Comparison of ENCODE assay signal across 8 cellular contexts in the genomic region with DNA sequence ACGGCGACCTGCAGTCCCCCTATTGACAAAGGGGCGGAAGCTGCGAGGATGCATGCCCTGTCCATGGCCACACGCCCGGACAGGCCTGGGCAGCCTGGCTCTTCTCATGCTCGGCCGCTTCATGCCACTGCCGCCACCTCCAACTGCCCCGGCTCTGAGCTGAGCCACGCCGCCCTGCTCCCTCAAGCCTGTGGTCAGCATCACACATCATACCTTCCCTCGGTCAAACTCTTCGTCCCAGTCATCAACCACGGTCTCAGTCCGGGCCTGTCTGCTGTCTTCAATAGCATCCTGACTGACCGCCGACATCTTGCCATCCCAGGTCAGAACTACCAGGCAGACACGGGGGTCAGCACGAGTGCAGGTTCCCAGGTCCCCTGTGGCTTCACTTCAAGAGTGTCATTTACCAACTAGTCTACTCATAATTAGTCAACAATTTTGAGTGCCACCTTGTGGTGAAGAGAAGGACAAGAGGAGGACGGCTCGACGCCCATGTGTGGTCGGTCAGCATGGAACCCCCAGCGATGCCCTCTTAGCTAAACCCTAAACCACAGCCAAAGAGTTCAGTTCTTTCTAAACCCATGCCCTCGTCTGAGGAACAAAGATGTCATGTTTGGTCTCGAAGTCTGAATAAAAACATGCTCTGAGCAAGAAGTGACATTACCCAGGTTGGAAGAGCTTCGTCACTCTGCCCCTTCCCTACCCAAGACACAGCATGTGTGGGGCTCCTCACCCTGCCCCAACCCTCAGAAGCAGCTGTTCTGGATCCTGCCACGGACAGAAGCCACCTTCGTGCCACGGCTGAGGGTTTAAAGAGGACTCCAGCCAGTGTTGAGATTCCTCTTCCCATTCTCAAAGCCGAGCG. TPM values are rescaled to one million over a fixed set of nuclear protein-coding genes. Genes with fewer than 3 reads are reported as not detected.
DNase-seq lines count a peak whose midpoint lies in the region; ATAC-seq and TF ChIP-seq lines count a peak whose summit lies in the region.

No MANE protein-coding gene starts in this region.

- no peaks in the 10 kb centered on the region for H3K27me3 ChIP-seq in psoas muscle (ENCODE audit: insufficient read depth in 3 of 3, low read length in 2 of 3)

- H3K27ac ChIP-seq in psoas muscle, result peak overlapping the region; percentile 54

- peaks cover 26% of the 10 kb centered on the region for H3K4me1 Mint-ChIP-seq in T-helper 1 cell treated with Interleukin-12 subunit alpha and Interleukin-12 subunit beta and Interleukin-4 antibody, amounts not matched to agents 30 μg/mL and 1 μg/mL, for 36 hours (ENCODE audit: low read depth)

- peak overlapping the region; percentile 25 for H3K4me3 Mint-ChIP-seq in T-helper 1 cell treated with Interleukin-12 subunit alpha and Interleukin-12 subunit beta and Interleukin-4 antibody, amounts not matched to agents 30 μg/mL and 1 μg/mL, for 36 hours

- no peak overlapping the region for H3K4me3 ChIP-seq in psoas muscle

- peaks cover 63% of the 10 kb centered on the region for H3K36me3 Mint-ChIP-seq in T-helper 1 cell treated with Interleukin-12 subunit alpha and Interleukin-12 subunit beta and Interleukin-4 antibody, amounts not matched to agents 30 μg/mL and 1 μg/mL, for 36 hours (ENCODE audit: low read depth)

- no peaks in the 10 kb centered on the region for H3K9me3 ChIP-seq in psoas muscle

- in situ Hi-C loops in ACHN (cut with HindIII; ENCODE audit: low pct_ligation_motif_present, low pct_unique_long_range_greater_than_20kb, low sequenced_read_pairs), result no loop called here

- peak overlapping the region; percentile 79 for H3K27ac Mint-ChIP-seq in T-helper 1 cell treated with Interleukin-12 subunit alpha and Interleukin-12 subunit beta and Interleukin-4 antibody, amounts not matched to agents 30 μg/mL and 1 μg/mL, for 36 hours

- 67 to 76% (median 69%) methylated on average over 33 of the region's 33 CpGs for WGBS in psoas muscle, 3 donors

- no peaks in the 10 kb centered on the region for H3K9me3 Mint-ChIP-seq in T-helper 1 cell treated with Interleukin-12 subunit alpha and Interleukin-12 subunit beta and Interleukin-4 antibody, amounts not matched to agents 30 μg/mL and 1 μg/mL, for 36 hours

- peaks cover 47% of the 10 kb centered on the region for H3K4me1 ChIP-seq in psoas muscle

- TF ChIP-seq CTCF in GM10266 (IDR thresholded peaks at IDR 0.05; ENCODE audit: control insufficient read depth, insufficient read depth, low read depth, missing control alignments) (peak; percentile 64), psoas muscle (IDR thresholded peaks at IDR 0.05) (peak; percentile 57)

- H3K36me3 ChIP-seq in psoas muscle (ENCODE audit: insufficient read depth in 1 of 2, low read depth in 1 of 2), result peaks cover 0 to 72% of the 10 kb centered on the region in 2 donors

- no peaks in the 10 kb centered on the region for H3K27me3 Mint-ChIP-seq in T-helper 1 cell treated with Interleukin-12 subunit alpha and Interleukin-12 subunit beta and Interleukin-4 antibody, amounts not matched to agents 30 μg/mL and 1 μg/mL, for 36 hours (ENCODE audit: low read depth)

- DNase-seq in ACHN (peak; percentile 30), GM10266 (ENCODE audit: extremely low spot score) (peak; percentile 55), fibroblast of peridontal ligament (ENCODE audit: extremely low read depth) (peak; percentile 26), psoas muscle (no peak), UCSD-AML1 (lab: John Stamatoyannopoulos, UW; ENCODE audit: unreplicated experiment) (no peak)

- intact Hi-C loops in psoas muscle (cut with DNase I), result loop anchor here (5.0 kb wide), 2 partner anchors 82 to 302 kb away; no protein-coding TSS in a partner anchor

- ATAC-seq in psoas muscle, result peak; percentile 50 to 76 (median 54)
- ATAC-seq in GM18868 (IDR thresholded peaks at IDR 0.05; ENCODE audit: unreplicated experiment), result no peak
- no peak for ATAC-seq in HG03342 (IDR thresholded peaks at IDR 0.05; ENCODE audit: unreplicated experiment)

RNA-seq across cellular contexts. Expression of gene CYTH1, which starts 16.9 kb away (rescaled TPM):
- 10 to 100 TPM; 25.6 to 40.4 (median 34.0) TPM for total RNA-seq in psoas muscle
- polyA plus RNA-seq in psoas muscle, result 10 to 100 TPM; 18.7 to 38.0 (median 23.9) TPM

RNA-seq across cellular contexts. Expression of gene USP36, which starts 41.7 kb away (rescaled TPM):
- total RNA-seq in psoas muscle, result 10 to 100 TPM; 24.2 to 40.5 (median 28.8) TPM
- polyA plus RNA-seq in psoas muscle, result 10 to 100 TPM; 14.0 to 23.7 (median 20.6) TPM

Comparison
In these comparisons a context has a peak if more than half of its experiments do, and no peak if none do; other contexts are left out.
1. DNase-seq: peak in ACHN (single experiment), GM10266 (single experiment) and fibroblast of peridontal ligament (single experiment); none in psoas muscle (0 of 2) and UCSD-AML1 (single experiment).
2. ATAC-seq: peak in psoas muscle (4 of 4); none in GM18868 (single experiment) and HG03342 (single experiment).